9 cellular contexts compared by ENCODE assay signal in genomic region chr1:148318123-148318899, GRCh38.
DNase-seq lines count a peak whose midpoint lies in the region; ATAC-seq and TF ChIP-seq lines count a peak whose summit lies in the region.
"Had no signal": no experiment of that assay in that cellular context is flagged by ENCODE, and none has a peak within 500 bp of the region (broad histone marks: within the 10 kb centered on the region; RNA-seq: fewer than 3 reads in every experiment).

No MANE protein-coding gene starts in this region.

- TF ChIP-seq CTCF in endodermal cell (conservative IDR thresholded peaks at IDR 0.05) = no peak

- POLR2A ChIA-PET in CD8-positive, alpha-beta memory T cell (lab: Charles Lee) = no interaction called here

- H3K4me3 Mint-ChIP-seq in CD8-positive, alpha-beta memory T cell = peak overlapping the region; percentile 86 to 95 (median 92)
- peak overlapping the region; percentile 93 for H3K4me3 Mint-ChIP-seq in activated CD4-positive, alpha-beta T cell treated with anti-CD3 and anti-CD28 coated beads, Interleukin-2, amount 10 ng/mL, durations not matched to agents 24 days and 14 days
- H3K4me3 Mint-ChIP-seq in endodermal cell = peak overlapping the region; percentile 66

- 14 to 21% methylated on average over 27 to 39 of the region's 39 CpGs for WGBS in endodermal cell (ENCODE audit: insufficient coverage in 1 of 2, insufficient read length in 1 of 2), 2 experiments

- ATAC-seq in HG02885 (IDR thresholded peaks at IDR 0.05; ENCODE audit: poor library complexity, unreplicated experiment) = peak; percentile 64
- ATAC-seq: body of pancreas had no signal

- H3K27me3 ChIP-seq in CD8-positive, alpha-beta memory T cell (ENCODE audit: insufficient read depth, low read length, poor library complexity, severe bottlenecking) = peaks cover 7% of the 10 kb centered on the region
- peaks cover 61% of the 10 kb centered on the region for H3K27me3 ChIP-seq in endodermal cell (ENCODE audit: control insufficient read depth, insufficient read depth, low read length, poor library complexity, severe bottlenecking)

- H3K4me3 ChIP-seq in CD8-positive, alpha-beta memory T cell (ENCODE audit: low read length) = peak overlapping the region; percentile 70
- peak overlapping the region; percentile 82 for H3K4me3 ChIP-seq in endodermal cell (ENCODE audit: low read length)

- H3K27me3 Mint-ChIP-seq in CD8-positive, alpha-beta memory T cell = peaks cover 12 to 22% of the 10 kb centered on the region in 2 donors
- peaks cover 44% of the 10 kb centered on the region for H3K27me3 Mint-ChIP-seq in activated CD4-positive, alpha-beta T cell treated with anti-CD3 and anti-CD28 coated beads, Interleukin-2, amount 10 ng/mL, durations not matched to agents 24 days and 14 days
- H3K27me3 Mint-ChIP-seq in endodermal cell (ENCODE audit: insufficient read depth) = peaks cover 38% of the 10 kb centered on the region

- H3K9me3 ChIP-seq in CD8-positive, alpha-beta memory T cell (ENCODE audit: low read length) = no peaks in the 10 kb centered on the region
- H3K9me3 ChIP-seq in endodermal cell (ENCODE audit: control insufficient read depth, low read length) = no peaks in the 10 kb centered on the region
- H3K9me3 ChIP-seq: body of pancreas had no signal

- no peak overlapping the region for H3K9ac ChIP-seq in endodermal cell (ENCODE audit: extremely low read depth, low read length, poor library complexity, severe bottlenecking)

- H3K27ac ChIP-seq in CD8-positive, alpha-beta memory T cell (ENCODE audit: low read depth, low read length) = no peak overlapping the region
- no peak overlapping the region for H3K27ac ChIP-seq in endodermal cell (ENCODE audit: low read depth, low read length)

- CTCF ChIA-PET in CD8-positive, alpha-beta memory T cell (lab: Charles Lee) = no interaction called here

- H3K4me1 ChIP-seq in CD8-positive, alpha-beta memory T cell (ENCODE audit: insufficient read depth, low read length) = peaks cover 11% of the 10 kb centered on the region
- H3K4me1 ChIP-seq in endodermal cell (ENCODE audit: control insufficient read depth, insufficient read depth, low read length) = no peaks in the 10 kb centered on the region

- peaks cover 19 to 26% (median 20%) of the 10 kb centered on the region in 3 donors for H3K4me1 Mint-ChIP-seq in CD8-positive, alpha-beta memory T cell
- peaks cover 36% of the 10 kb centered on the region for H3K4me1 Mint-ChIP-seq in activated CD4-positive, alpha-beta T cell treated with anti-CD3 and anti-CD28 coated beads, Interleukin-2, amount 10 ng/mL, durations not matched to agents 24 days and 14 days
- peaks cover 3% of the 10 kb centered on the region for H3K4me1 Mint-ChIP-seq in endodermal cell

- H3K36me3 ChIP-seq in CD8-positive, alpha-beta memory T cell (ENCODE audit: insufficient read depth, low read length) = no peaks in the 10 kb centered on the region
- no peaks in the 10 kb centered on the region for H3K36me3 ChIP-seq in endodermal cell (ENCODE audit: control insufficient read depth, insufficient read depth, low read length)

- H3K36me3 Mint-ChIP-seq in CD8-positive, alpha-beta memory T cell = no peaks in the 10 kb centered on the region
- no peaks in the 10 kb centered on the region for H3K36me3 Mint-ChIP-seq in activated CD4-positive, alpha-beta T cell treated with anti-CD3 and anti-CD28 coated beads, Interleukin-2, amount 10 ng/mL, durations not matched to agents 24 days and 14 days (ENCODE audit: low read depth)
- no peaks in the 10 kb centered on the region for H3K36me3 Mint-ChIP-seq in endodermal cell (ENCODE audit: low read depth)

- H3K9me3 Mint-ChIP-seq in CD8-positive, alpha-beta memory T cell = peaks cover 0 to 6% (median 2%) of the 10 kb centered on the region in 5 donors
- no peaks in the 10 kb centered on the region for H3K9me3 Mint-ChIP-seq in activated CD4-positive, alpha-beta T cell treated with anti-CD3 and anti-CD28 coated beads, Interleukin-2, amount 10 ng/mL, durations not matched to agents 24 days and 14 days
- H3K9me3 Mint-ChIP-seq in endodermal cell = no peaks in the 10 kb centered on the region

- peak; percentile 24 to 72 (median 58) for DNase-seq in CD8-positive, alpha-beta memory T cell
- peak; percentile 93 for DNase-seq in activated CD4-positive, alpha-beta T cell treated with anti-CD3 and anti-CD28 coated beads, Interleukin-2, amount 10 ng/mL, durations not matched to agents 24 days and 14 days
- DNase-seq in endodermal cell (no peak), retina (peak; percentile 71), 8988T (no peak), NCI-H2171 (lab: John Stamatoyannopoulos, UW) (no peak), NCI-H2107 treated with DMSO at 0.1 percent for 48 hours (lab: John Stamatoyannopoulos, UW; ENCODE audit: unreplicated experiment) (no peak)

- peak overlapping the region; percentile 10 to 94 (median 72) for H3K27ac Mint-ChIP-seq in CD8-positive, alpha-beta memory T cell
- H3K27ac Mint-ChIP-seq in activated CD4-positive, alpha-beta T cell treated with anti-CD3 and anti-CD28 coated beads, Interleukin-2, amount 10 ng/mL, durations not matched to agents 24 days and 14 days = peak overlapping the region; percentile 88
- H3K27ac Mint-ChIP-seq in endodermal cell = peak overlapping the region; percentile 38

- intact Hi-C loops in activated CD4-positive, alpha-beta T cell treated with anti-CD3 and anti-CD28 coated beads, Interleukin-2, amount 10 ng/mL, durations not matched to agents 24 days and 14 days (cut with micrococcal nuclease) = loop anchor here (2.0 kb wide), 2 partner anchors 14 to 16 kb away; no protein-coding TSS in a partner anchor

Comparison
In these comparisons a context has a peak if more than half of its experiments do, and no peak if none do; other contexts are left out.
1. DNase-seq: peak in CD8-positive, alpha-beta memory T cell (5 of 5), activated CD4-positive, alpha-beta T cell treated with anti-CD3 and anti-CD28 coated beads, Interleukin-2, amount 10 ng/mL, durations not matched to agents 24 days and 14 days (single experiment) and retina (single experiment); none in endodermal cell (single experiment), 8988T (single experiment), NCI-H2171 (single experiment) and NCI-H2107 treated with DMSO at 0.1 percent for 48 hours (single experiment).
2. H3K27ac Mint-ChIP-seq: peak in every context shown above with its lines; median percentile 88 in activated CD4-positive, alpha-beta T cell treated with anti-CD3 and anti-CD28 coated beads, Interleukin-2, amount 10 ng/mL, durations not matched to agents 24 days and 14 days; 72 in CD8-positive, alpha-beta memory T cell; 38 in endodermal cell.
3. Peak in every context shown above with its lines, with median percentiles within 50 percentile points of each other: H3K4me3 Mint-ChIP-seq.